Comparison of ENCODE assay signal across 26 cellular contexts in the genomic region with DNA sequence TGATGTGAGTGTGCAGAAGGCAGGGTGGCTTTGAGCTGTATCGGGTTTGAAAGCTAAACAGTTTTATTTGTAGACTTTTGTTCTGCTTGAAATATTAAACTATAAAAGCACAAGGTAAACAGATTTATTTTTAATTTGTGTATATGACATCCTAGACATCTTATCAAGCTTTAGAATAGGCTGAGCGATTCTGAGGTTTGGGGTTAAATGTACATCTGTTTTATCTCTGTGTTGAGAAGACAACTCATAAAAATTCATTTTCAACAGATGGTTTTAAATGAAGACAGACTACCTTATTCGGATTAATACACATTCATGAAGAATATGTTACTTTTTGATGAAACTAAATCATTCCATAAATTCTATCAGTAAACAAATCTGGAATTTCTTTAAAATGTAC.
"Had no signal": no experiment of that assay in that cellular context is flagged by ENCODE, and none has a peak within 500 bp of the region (broad histone marks: within the 10 kb centered on the region; RNA-seq: fewer than 3 reads in every experiment).

No MANE protein-coding gene starts in this region.

- H3K4me1 ChIP-seq: stomach, suprapubic skin, testis, thyroid gland, tibial artery, upper lobe of left lung, upper lobe of right lung, vagina had no signal

- H3K36me3 ChIP-seq: stomach, suprapubic skin, thoracic aorta, thyroid gland, tibial artery, tibial nerve, transverse colon, upper lobe of left lung, upper lobe of right lung, vagina had no signal

- DNase-seq: stimulated activated CD4-positive, alpha-beta T cell treated with anti-CD3 and anti-CD28 coated beads, Interleukin-2, amount 100 ng/mL, for 48 hours; stimulated activated CD4-positive, alpha-beta T cell treated with anti-CD3 and anti-CD28 coated beads, Interleukin-4, amount 100 ng/mL, for 1 hour; stimulated activated CD4-positive, alpha-beta T cell treated with anti-CD3 and anti-CD28 coated beads, Interleukin-4, amount 100 ng/mL, for 24 hours; stimulated activated CD4-positive, alpha-beta T cell treated with anti-CD3 and anti-CD28 coated beads, Interleukin-4, amount 100 ng/mL, for 4 hours; stimulated activated CD8-positive, alpha-beta memory T cell treated with anti-CD3 and anti-CD28 coated beads, Interleukin-4, amount 100 ng/mL, for 48 hours; stimulated activated naive B cell treated with anti-CD40 and anti-IgM and Interleukin-4, amounts not matched to agents 10 μg/mL and 1 μg/mL and 100 μg/mL, for 72 hours; stimulated activated naive CD4-positive, alpha-beta T cell; stimulated activated naive CD4-positive, alpha-beta T cell treated with Interleukin-2 at 50 U/mL for 16 hours; stimulated activated naive CD8-positive, alpha-beta T cell treated with anti-CD3 and anti-CD28 coated beads, Interleukin-15, amount 100 ng/mL, for 72 hours; stimulated activated naive CD8-positive, alpha-beta T cell treated with anti-CD3 and anti-CD28 coated beads, Interleukin-15, Interleukin-2, amounts not matched to agents 100 U/mL and 50 U/mL, for 24 hours; stomach; substantia nigra; testis; thyroid gland; tibial artery; transverse colon; trophoblast cell; upper lobe of left lung; upper lobe of right lung had no signal

- H3K27me3 ChIP-seq: stomach, suprapubic skin, testis, thyroid gland, tibial artery, tibial nerve, transverse colon, upper lobe of left lung, upper lobe of right lung, vagina had no signal

- H3K4me3 ChIP-seq: stomach, suprapubic skin, testis, thoracic aorta, thyroid gland, tibial artery, tibial nerve, transverse colon, upper lobe of left lung, upper lobe of right lung, vagina had no signal

- H3K9me3 ChIP-seq: stomach, suprapubic skin, testis, thoracic aorta, thyroid gland, tibial artery, tibial nerve, transverse colon, upper lobe of left lung, upper lobe of right lung, vagina had no signal

- FAIRE-seq: urothelium cell line had no signal

- H3K27ac ChIP-seq: stomach, suprapubic skin, testis, thoracic aorta, thyroid gland, tibial artery, tibial nerve, upper lobe of left lung, upper lobe of right lung, vagina had no signal

- ATAC-seq: stimulated activated effector memory CD8-positive, alpha-beta T cell treated with anti-CD3 and anti-CD28 coated beads, Interleukin-12 subunit alpha, Interleukin-12 subunit beta, amount 100 ng/mL, for 72 hours; stimulated activated memory B cell treated with anti-CD40 and anti-IgM and Interleukin-4, amounts not matched to agents 10 μg/mL and 1 μg/mL and 100 μg/mL, for 72 hours; stimulated activated naive B cell treated with anti-CD40 and anti-IgM and Interleukin-4, amounts not matched to agents 10 μg/mL and 1 μg/mL and 100 μg/mL, for 72 hours; stimulated activated naive CD8-positive, alpha-beta T cell treated with anti-CD3 and anti-CD28 coated beads, Interleukin-15, amount 100 ng/mL, for 72 hours; stimulated activated naive CD8-positive, alpha-beta T cell treated with anti-CD3 and anti-CD28 coated beads, Interleukin-15, Interleukin-2, amounts not matched to agents 100 U/mL and 50 U/mL, for 24 hours; upper lobe of right lung had no signal
